Comparison of ENCODE assay signal across 8 cellular contexts in the genomic region with DNA sequence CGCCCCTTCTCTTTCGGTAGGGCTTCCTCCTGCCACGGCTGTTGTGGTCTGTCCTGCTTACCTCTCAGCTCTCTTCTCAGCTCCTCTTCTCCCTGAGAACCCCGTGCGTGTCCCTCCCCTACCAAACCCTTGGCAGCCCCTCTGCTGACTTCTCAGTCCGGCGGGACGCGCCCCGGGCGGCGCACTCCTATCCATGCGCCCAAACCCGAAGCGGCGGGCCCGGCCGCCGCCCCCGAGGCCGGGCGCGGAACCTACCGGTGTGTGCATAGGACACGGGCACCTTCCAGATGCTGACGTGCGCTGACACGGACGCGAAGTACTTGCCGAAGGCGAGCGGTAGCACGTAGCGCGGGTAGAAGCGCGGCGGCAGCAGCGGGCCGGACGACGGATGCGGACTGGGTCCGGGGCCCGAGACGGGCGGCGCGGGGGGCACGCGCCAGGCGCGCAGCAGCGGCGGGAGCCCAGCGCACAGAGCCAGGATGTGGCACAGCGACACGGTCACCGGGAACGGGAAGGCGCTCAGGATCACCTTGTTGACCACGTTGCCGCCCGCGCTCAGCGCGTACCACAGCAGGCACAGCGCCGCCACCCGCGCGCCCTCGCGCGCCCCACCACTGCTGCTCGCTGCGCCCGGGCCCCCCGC. TPM values are rescaled to one million over a fixed set of nuclear protein-coding genes. Genes with fewer than 3 reads are reported as not detected.
DNase-seq lines count a peak whose midpoint lies in the region; ATAC-seq and TF ChIP-seq lines count a peak whose summit lies in the region.

No MANE protein-coding gene starts in this region.

- intact Hi-C loops in prostate gland (cut with DNase I): loop anchor here (5.0 kb wide), 1 partner anchor 55 kb away; the partner anchor contains the start of gene MED26

- H3K9me3 ChIP-seq in BLaER1 treated with 17β-estradiol and CSF1 and Interleukin-3, amounts not matched to agents 10 nM and 100 nM (replicated peaks in 1 of 11): peaks cover 0 to 9% (median 4%) of the 10 kb centered on the region in 11 experiments; a peak in 5 of 22 replicates
- H3K9me3 ChIP-seq in prostate gland: no peaks in the 10 kb centered on the region

- 1% methylated on average over 77 of the region's 80 CpGs for WGBS in prostate gland

- H3K27me3 ChIP-seq in BLaER1 treated with 17β-estradiol and CSF1 and Interleukin-3, amounts not matched to agents 10 nM and 100 nM: no peaks in the 10 kb centered on the region
- H3K27me3 ChIP-seq in prostate gland (replicated peaks; ENCODE audit: insufficient read depth): no peaks in the 10 kb centered on the region

- no peak for TF ChIP-seq POLR2A in prostate gland (IDR thresholded peaks at IDR 0.05)

- peak; percentile 37 for ATAC-seq in GM19035 (IDR thresholded peaks at IDR 0.05; ENCODE audit: unreplicated experiment)
- ATAC-seq in HG03457 (IDR thresholded peaks at IDR 0.05; ENCODE audit: unreplicated experiment): peak; percentile 10

- TF ChIP-seq CTCF in foreskin fibroblast (IDR thresholded peaks at IDR 0.05; ENCODE audit: low read depth, low read length) (no peak), prostate gland (IDR thresholded peaks at IDR 0.05) (peak in 1 of 4 experiments; percentile 3)

- peak overlapping the region; percentile 86 to 95 (median 90) for H3K9ac ChIP-seq in BLaER1 treated with 17β-estradiol and CSF1 and Interleukin-3, amounts not matched to agents 10 nM and 100 nM

- peak overlapping the region; percentile 84 to 99 (median 97) for H3K4me2 ChIP-seq in BLaER1 treated with 17β-estradiol and CSF1 and Interleukin-3, amounts not matched to agents 10 nM and 100 nM

- H4K20me1 ChIP-seq in BLaER1 treated with 17β-estradiol and CSF1 and Interleukin-3, amounts not matched to agents 10 nM and 100 nM: peaks cover 30 to 88% (median 61%) of the 10 kb centered on the region in 11 experiments; a peak in 21 of 22 replicates

- peaks cover 34 to 46% (median 41%) of the 10 kb centered on the region in 10 experiments for H3K4me1 ChIP-seq in BLaER1 treated with 17β-estradiol and CSF1 and Interleukin-3, amounts not matched to agents 10 nM and 100 nM
- H3K4me1 ChIP-seq in prostate gland (replicated peaks): peaks cover 21% of the 10 kb centered on the region

- DNase-seq in activated CD4-positive, alpha-beta T cell treated with anti-CD3 and anti-CD28 coated beads, Interleukin-2, amount 50 U/mL, for 1 hour: peak; percentile 32
- DNase-seq in foreskin fibroblast (peak in 1 of 2 donors; percentile 45), prostate gland (ENCODE audit: low spot score) (peak; percentile 23), DMS79 treated with DMSO at 0.1 percent for 48 hours (lab: John Stamatoyannopoulos, UW) (no peak), NCI-H345 (lab: John Stamatoyannopoulos, UW) (no peak)

- peaks cover 59 to 75% (median 71%) of the 10 kb centered on the region in 11 experiments for H3K36me3 ChIP-seq in BLaER1 treated with 17β-estradiol and CSF1 and Interleukin-3, amounts not matched to agents 10 nM and 100 nM
- H3K36me3 ChIP-seq in prostate gland: peaks cover 4 to 5% of the 10 kb centered on the region in 2 donors

- peak overlapping the region; percentile 77 to 91 (median 88) for H3K27ac ChIP-seq in BLaER1 treated with 17β-estradiol and CSF1 and Interleukin-3, amounts not matched to agents 10 nM and 100 nM
- peak overlapping the region; percentile 77 to 86 for H3K27ac ChIP-seq in prostate gland

- H3K4me3 ChIP-seq in BLaER1 treated with 17β-estradiol and CSF1 and Interleukin-3, amounts not matched to agents 10 nM and 100 nM: peak overlapping the region; percentile 81 to 99 (median 94)
- H3K4me3 ChIP-seq in foreskin fibroblast (ENCODE audit: low read depth in 1 of 2, low read length in 2 of 2): peak overlapping the region; percentile 73 to 79
- H3K4me3 ChIP-seq in prostate gland: peak overlapping the region; percentile 76 to 86

RNA-seq across cellular contexts. Expression of gene SLC35E1, which starts 0.4 kb away (rescaled TPM):
- total RNA-seq in prostate gland: 10 to 100 TPM; 42.0 to 69.1 TPM

RNA-seq across cellular contexts. Expression of gene CHERP, which starts 29.6 kb away (rescaled TPM):
- 10 to 100 TPM; 20.9 to 32.7 TPM for total RNA-seq in prostate gland

RNA-seq across cellular contexts. Expression of gene MED26, which starts 56.2 kb away (rescaled TPM):
- total RNA-seq in prostate gland: 10 to 100 TPM; 13.5 to 29.9 TPM

Comparison
In these comparisons a context has a peak if more than half of its experiments do, and no peak if none do; other contexts are left out.
1. DNase-seq: peak in activated CD4-positive, alpha-beta T cell treated with anti-CD3 and anti-CD28 coated beads, Interleukin-2, amount 50 U/mL, for 1 hour (single experiment) and prostate gland (single experiment); none in DMS79 treated with DMSO at 0.1 percent for 48 hours (single experiment) and NCI-H345 (single experiment).
2. Peak in every context shown above with its lines, with median percentiles within 50 percentile points of each other: H3K4me3 ChIP-seq.